ENCODE assay signal across 18 cellular contexts in the genomic region with DNA sequence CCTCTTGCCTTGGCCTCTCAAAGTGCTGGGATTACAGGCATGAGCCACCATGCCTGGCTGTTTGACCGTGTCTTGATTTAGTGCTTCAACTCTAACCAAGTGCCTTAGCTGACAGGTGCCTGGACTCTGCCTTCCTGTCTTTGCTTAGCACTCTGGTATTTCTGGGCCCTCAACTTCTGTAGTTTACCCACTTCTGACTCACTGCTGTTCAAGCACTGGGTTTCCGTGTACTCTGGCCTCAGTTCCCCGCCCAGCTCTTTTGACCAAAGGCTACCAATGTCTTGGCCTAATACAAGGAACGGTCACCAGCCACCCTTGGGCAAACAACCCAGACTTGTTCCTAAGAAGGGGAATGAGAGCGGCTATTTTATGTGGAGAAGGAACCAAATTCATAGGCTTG. TPM values are rescaled to one million over a fixed set of nuclear protein-coding genes. Genes with fewer than 3 reads are reported as not detected.
DNase-seq lines count a peak whose midpoint lies in the region; ATAC-seq, FAIRE-seq and TF ChIP-seq lines count a peak whose summit lies in the region.
"Had no signal": no experiment of that assay in that cellular context is flagged by ENCODE, and none has a peak within 500 bp of the region (broad histone marks: within the 10 kb centered on the region; RNA-seq: fewer than 3 reads in every experiment).

No MANE protein-coding gene starts in this region.

- POLR2A ChIA-PET in IMR-90 (lab: Charles Lee; ENCODE audit: unreplicated experiment) (no interaction called here), H1 (lab: Charles Lee; ENCODE audit: partially characterized antibody) (interaction anchor here (1.1 kb wide), 1 partner anchor 74 kb away, joined by 3 read pairs; no protein-coding TSS in a partner anchor)

- H2BK120ac ChIP-seq in IMR-90 (ENCODE audit: low read depth, low read length) (no peak overlapping the region; the same call in 1 of the 2 replicates), H1 (replicated peaks; ENCODE audit: low read depth, low read length) (no peak overlapping the region)

- H2BK20ac ChIP-seq in IMR-90 (ENCODE audit: low read depth, low read length) (no peak overlapping the region; the same call in 1 of the 2 replicates), H1 (ENCODE audit: low read length) (no peak overlapping the region)

- no peak overlapping the region for H2AFZ ChIP-seq in IMR-90 (replicated peaks; ENCODE audit: low read length, poor library complexity)
- H2AFZ ChIP-seq in H1 (ENCODE audit: low read length) = no peak overlapping the region
- H2AFZ ChIP-seq: GM23248 had no signal

- DNase-seq in ACHN = peak; percentile 33
- no peak for DNase-seq in IMR-90
- no peak for DNase-seq in H1 (ENCODE audit: low read depth in 1 of 2, low spot score in 2 of 2)
- peak; percentile 60 to 75 (median 69) for DNase-seq in mucosa of descending colon
- no peak for DNase-seq in effector memory CD4-positive, alpha-beta T cell
- no peak for DNase-seq in activated CD8-positive, alpha-beta memory T cell treated with anti-CD3 and anti-CD28 coated beads, Interleukin-2, amount 10 ng/mL, durations not matched to agents 7 days and 5 days
- DNase-seq in putamen (ENCODE audit: low spot score) = no peak
- DNase-seq in NCI-H2107 treated with DMSO at 0.1 percent for 48 hours (lab: John Stamatoyannopoulos, UW; ENCODE audit: unreplicated experiment) = no peak
- DNase-seq: activated CD4-positive, alpha-beta T cell treated with anti-CD3 and anti-CD28 coated beads, Interleukin-2, amount 50 U/mL, for 48 hours; activated T-cell treated with anti-CD3 and anti-CD28 coated beads, Interleukin-2, amount 50 U/mL, for 24 hours; CD4-positive, alpha-beta memory T cell; GM23248; naive thymus-derived CD4-positive, alpha-beta T cell; NCI-H1694; psoas muscle had no signal

- H3K27me3 ChIP-seq in IMR-90 (ENCODE audit: control insufficient read depth, insufficient read depth, low read length) = no peaks in the 10 kb centered on the region
- H3K27me3 ChIP-seq in H1 (replicated peaks in 1 of 4; ENCODE audit: control insufficient read depth in 3 of 4, extremely low read depth in 1 of 4, insufficient read depth in 3 of 4, low read length in 3 of 4) = no peaks in the 10 kb centered on the region
- no peaks in the 10 kb centered on the region for H3K27me3 ChIP-seq in effector memory CD4-positive, alpha-beta T cell (replicated peaks; ENCODE audit: control insufficient read depth, insufficient read depth, low read length, poor library complexity, severe bottlenecking)

- no peak for TF ChIP-seq EP300 in H1 (IDR thresholded peaks at IDR 0.05; ENCODE audit: borderline replicate concordance in 1 of 2, low read depth in 2 of 2, low read length in 2 of 2)

- no peaks in the 10 kb centered on the region for H4K20me1 ChIP-seq in IMR-90 (ENCODE audit: insufficient read depth, low read length)
- H4K20me1 ChIP-seq in H1 (replicated peaks in 1 of 2; ENCODE audit: control insufficient read depth in 1 of 2, insufficient read depth in 2 of 2, low read length in 2 of 2) = no peaks in the 10 kb centered on the region

- intact Hi-C loops in IMR-90 (cut with micrococcal nuclease) (no loop called here), mucosa of descending colon (cut with DNase I, micrococcal nuclease) (no loop called here)

- CTCF ChIA-PET in IMR-90 (lab: Yijun Ruan, JAX) = no interaction called here
- CTCF ChIA-PET in H1 (lab: Charles Lee; ENCODE audit: partially characterized antibody) = interaction anchor here (0.6 to 0.7 kb wide), 2 partner anchors 32 to 237 kb away, joined by 3 to 4 read pairs; no protein-coding TSS in a partner anchor
- CTCF ChIA-PET in activated CD8-positive, alpha-beta memory T cell treated with anti-CD3 and anti-CD28 coated beads, Interleukin-2, amount 10 ng/mL, durations not matched to agents 7 days and 5 days (lab: Charles Lee) = no interaction called here

- TF ChIP-seq RAD21 in IMR-90 (IDR thresholded peaks at IDR 0.05; ENCODE audit: low read length) (no peak), H1 (IDR thresholded peaks at IDR 0.05 in 1 of 2, conservative IDR thresholded peaks at IDR 0.05 in 1 of 2; ENCODE audit: low read depth in 2 of 2, low read length in 2 of 2) (no peak)

- H3K14ac ChIP-seq in IMR-90 (replicated peaks; ENCODE audit: low read depth, low read length) = peak overlapping the region; percentile 14; the same call in 1 of the 2 replicates
- no peak overlapping the region for H3K14ac ChIP-seq in H1 (ENCODE audit: insufficient read length)

- no peak overlapping the region for H2AK9ac ChIP-seq in IMR-90 (replicated peaks; ENCODE audit: low read depth, low read length, poor library complexity)

- H3K36me3 Mint-ChIP-seq in activated CD8-positive, alpha-beta memory T cell treated with anti-CD3 and anti-CD28 coated beads, Interleukin-2, amount 10 ng/mL, durations not matched to agents 7 days and 5 days = no peaks in the 10 kb centered on the region
- H3K36me3 Mint-ChIP-seq: activated naive CD4-positive, alpha-beta T cell treated with anti-CD3 and anti-CD28 coated beads, Interleukin-2, amount 50 U/mL, for 72 hours; brain; CD4-positive, alpha-beta memory T cell had no signal

- H3K23me2 ChIP-seq in H1 (ENCODE audit: low read depth, low read length) = no peaks in the 10 kb centered on the region

- no peak overlapping the region for H3K9ac ChIP-seq in IMR-90 (ENCODE audit: low read depth, low read length)
- no peak overlapping the region for H3K9ac ChIP-seq in H1 (replicated peaks in 1 of 4; ENCODE audit: extremely low read depth in 1 of 4, low read depth in 3 of 4, low read length in 3 of 4)
- H3K9ac ChIP-seq: GM23248 had no signal

- H3K4me3 ChIP-seq in IMR-90 (ENCODE audit: insufficient read depth, low read depth, low read length) (no peak overlapping the region), H1 (ENCODE audit: extremely low read depth in 1 of 4, insufficient read depth in 2 of 4, low read depth in 3 of 4, low read length in 4 of 4) (no peak overlapping the region), mucosa of descending colon (no peak overlapping the region)
- no peak overlapping the region for H3K4me3 ChIP-seq in effector memory CD4-positive, alpha-beta T cell (ENCODE audit: insufficient read depth, low read depth, low read length, poor library complexity, severe bottlenecking)
- H3K4me3 ChIP-seq: GM23248, psoas muscle had no signal

- no peak overlapping the region for H3K4me3 Mint-ChIP-seq in activated CD8-positive, alpha-beta memory T cell treated with anti-CD3 and anti-CD28 coated beads, Interleukin-2, amount 10 ng/mL, durations not matched to agents 7 days and 5 days
- H3K4me3 Mint-ChIP-seq: activated T-cell treated with anti-CD3 and anti-CD28 coated beads, Interleukin-2, amount 50 U/mL, for 24 hours; brain; CD4-positive, alpha-beta memory T cell; naive thymus-derived CD4-positive, alpha-beta T cell; stimulated activated naive CD8-positive, alpha-beta T cell treated with anti-CD3 and anti-CD28 coated beads, Interleukin-15, Interleukin-2, amounts not matched to agents 100 ng/mL and 50 ng/mL, for 24 hours had no signal

- H3K4me1 ChIP-seq in IMR-90 (ENCODE audit: control insufficient read depth, insufficient read depth, low read length) = no peaks in the 10 kb centered on the region
- peaks cover 0 to 3% (median 2%) of the 10 kb centered on the region in 4 experiments; a peak in 2 of 7 replicates for H3K4me1 ChIP-seq in H1 (replicated peaks in 1 of 4; ENCODE audit: control insufficient read depth in 3 of 4, insufficient read depth in 4 of 4, low read length in 3 of 4)
- H3K4me1 ChIP-seq in mucosa of descending colon (ENCODE audit: low read depth) = peaks cover 12% of the 10 kb centered on the region
- no peaks in the 10 kb centered on the region for H3K4me1 ChIP-seq in effector memory CD4-positive, alpha-beta T cell (ENCODE audit: control insufficient read depth, insufficient read depth, low read length, poor library complexity, severe bottlenecking)
- H3K4me1 ChIP-seq: psoas muscle had no signal

- H3K4me2 ChIP-seq in IMR-90 (ENCODE audit: low read depth, low read length) = no peak overlapping the region
- no peak overlapping the region for H3K4me2 ChIP-seq in H1 (ENCODE audit: insufficient read depth in 1 of 2, low read depth in 2 of 2, low read length in 2 of 2)

- TF ChIP-seq POLR2A in IMR-90 (IDR thresholded peaks at IDR 0.05; ENCODE audit: low read depth, low read length) = no peak
- no peak for TF ChIP-seq POLR2A in H1 (IDR thresholded peaks at IDR 0.05; ENCODE audit: control extremely low read depth in 1 of 2, low read depth in 2 of 2, low read length in 2 of 2)

- 83% methylated on average over 3 of the region's 5 CpGs; no CpG with 5 or more reads in 1 of the 2 experiments for WGBS in IMR-90 (ENCODE audit: extremely low coverage in 2 of 2, insufficient read length in 1 of 2), 2 experiments
- WGBS in H1 (ENCODE audit: extremely low coverage in 1 of 2, insufficient coverage in 1 of 2, insufficient read length in 1 of 2, insufficient replicate concordance in 2 of 2, low coverage in 1 of 2, low lambda C conversion rate in 2 of 2, missing lambda C conversion rate in 1 of 2), 2 experiments = 77% methylated on average over 5 of the region's 5 CpGs; no CpG with 5 or more reads in 1 of the 2 experiments

- no peak overlapping the region for H3K27ac Mint-ChIP-seq in activated CD8-positive, alpha-beta memory T cell treated with anti-CD3 and anti-CD28 coated beads, Interleukin-2, amount 10 ng/mL, durations not matched to agents 7 days and 5 days
- H3K27ac Mint-ChIP-seq: activated naive CD4-positive, alpha-beta T cell treated with anti-CD3 and anti-CD28 coated beads, Interleukin-2, amount 50 U/mL, for 72 hours; activated T-cell treated with anti-CD3 and anti-CD28 coated beads, Interleukin-2, amount 50 U/mL, for 24 hours; CD4-positive, alpha-beta memory T cell; naive thymus-derived CD4-positive, alpha-beta T cell; stimulated activated naive CD8-positive, alpha-beta T cell treated with anti-CD3 and anti-CD28 coated beads, Interleukin-15, Interleukin-2, amounts not matched to agents 100 ng/mL and 50 ng/mL, for 24 hours had no signal

- H4K91ac ChIP-seq in IMR-90 (ENCODE audit: insufficient read depth, low read depth, low read length) = no peak overlapping the region; the same call in 1 of the 2 replicates
- H4K91ac ChIP-seq in H1 (replicated peaks; ENCODE audit: insufficient read length, low read length) = no peak overlapping the region

- in situ Hi-C loops in ACHN (cut with HindIII; ENCODE audit: low pct_ligation_motif_present, low pct_unique_long_range_greater_than_20kb, low sequenced_read_pairs) (no loop called here), IMR-90 (cut with MboI; ENCODE audit: low sequenced_read_pairs) (no loop called here)

- no TSS peak for BruUV-seq in IMR-90 (replicated peaks; lab: Mats Ljungman, UMichigan)

- H3K9me3 Mint-ChIP-seq in activated CD8-positive, alpha-beta memory T cell treated with anti-CD3 and anti-CD28 coated beads, Interleukin-2, amount 10 ng/mL, durations not matched to agents 7 days and 5 days (ENCODE audit: low read depth) = no peaks in the 10 kb centered on the region
- H3K9me3 Mint-ChIP-seq: activated naive CD4-positive, alpha-beta T cell treated with anti-CD3 and anti-CD28 coated beads, Interleukin-2, amount 50 U/mL, for 72 hours; activated T-cell treated with anti-CD3 and anti-CD28 coated beads, Interleukin-2, amount 50 U/mL, for 24 hours; CD4-positive, alpha-beta memory T cell; naive thymus-derived CD4-positive, alpha-beta T cell; stimulated activated naive CD8-positive, alpha-beta T cell treated with anti-CD3 and anti-CD28 coated beads, Interleukin-15, Interleukin-2, amounts not matched to agents 100 ng/mL and 50 ng/mL, for 24 hours had no signal

- H3K23ac ChIP-seq in IMR-90 (ENCODE audit: low read depth, low read length) (no peak overlapping the region), H1 (ENCODE audit: insufficient read length) (no peak overlapping the region)

- dilution Hi-C loops in IMR-90 (cut with HindIII; ENCODE audit: low sequenced_read_pairs, unreplicated experiment) = no loop called here

- H3K27ac ChIP-seq in IMR-90 (ENCODE audit: insufficient read depth, low read length) (no peak overlapping the region), H1 (ENCODE audit: low read depth, low read length) (no peak overlapping the region)
- H3K27ac ChIP-seq in effector memory CD4-positive, alpha-beta T cell (ENCODE audit: insufficient read depth, low read length, poor library complexity, severe bottlenecking) = no peak overlapping the region
- H3K27ac ChIP-seq: GM23248, psoas muscle had no signal

- peak overlapping the region; percentile 38; the same call in 1 of the 3 replicates for H2BK15ac ChIP-seq in IMR-90 (ENCODE audit: low read depth, low read length)
- H2BK15ac ChIP-seq in H1 (ENCODE audit: low read length) = no peak overlapping the region

- no peaks in the 10 kb centered on the region for H3K79me2 ChIP-seq in H1 (ENCODE audit: control insufficient read depth in 1 of 2, insufficient read depth in 2 of 2, low read length in 2 of 2)

- H3K79me1 ChIP-seq in IMR-90 (ENCODE audit: low read depth in 1 of 2, low read length in 2 of 2) = no peaks in the 10 kb centered on the region
- H3K79me1 ChIP-seq in H1 (ENCODE audit: low read depth, low read length) = no peaks in the 10 kb centered on the region

- H4K8ac ChIP-seq in IMR-90 (ENCODE audit: low read depth in 2 of 2, low read length in 2 of 2) = no peak overlapping the region
- no peak overlapping the region for H4K8ac ChIP-seq in H1 (ENCODE audit: extremely low read depth, insufficient read depth, low read length)

- no peak overlapping the region for H2BK5ac ChIP-seq in IMR-90 (ENCODE audit: low read depth, low read length, poor library complexity, severe bottlenecking)
- no peak overlapping the region for H2BK5ac ChIP-seq in H1 (ENCODE audit: low read depth, low read length)

- peak overlapping the region; percentile 43; the same call in 1 of the 2 replicates for H2BK12ac ChIP-seq in H1 (ENCODE audit: low read depth, low read length)

- H3K9me1 ChIP-seq in IMR-90 (ENCODE audit: insufficient read depth, low read length) = no peaks in the 10 kb centered on the region

- H3K18ac ChIP-seq in IMR-90 (ENCODE audit: low read depth, low read length) (no peak overlapping the region), H1 (ENCODE audit: extremely low read depth, low read length) (no peak overlapping the region)

- peak overlapping the region; percentile 29 for H2AK5ac ChIP-seq in IMR-90 (ENCODE audit: low read depth, low read length)
- no peak overlapping the region for H2AK5ac ChIP-seq in H1 (ENCODE audit: low read depth, low read length)

- H3K9me3 ChIP-seq in IMR-90 (ENCODE audit: control insufficient read depth, insufficient read depth, low read length) (no peaks in the 10 kb centered on the region), H1 (ENCODE audit: insufficient read depth in 2 of 2, low read depth in 1 of 2, low read length in 1 of 2) (no peaks in the 10 kb centered on the region; a peak in 1 of 4 replicates), mucosa of descending colon (no peaks in the 10 kb centered on the region)
- no peaks in the 10 kb centered on the region for H3K9me3 ChIP-seq in effector memory CD4-positive, alpha-beta T cell (ENCODE audit: control insufficient read depth, low read length)
- H3K9me3 ChIP-seq: psoas muscle had no signal

- H3K27me3 Mint-ChIP-seq in activated CD8-positive, alpha-beta memory T cell treated with anti-CD3 and anti-CD28 coated beads, Interleukin-2, amount 10 ng/mL, durations not matched to agents 7 days and 5 days = peaks cover 12% of the 10 kb centered on the region
- H3K27me3 Mint-ChIP-seq: activated T-cell treated with anti-CD3 and anti-CD28 coated beads, Interleukin-2, amount 50 U/mL, for 24 hours; stimulated activated naive CD8-positive, alpha-beta T cell treated with anti-CD3 and anti-CD28 coated beads, Interleukin-15, Interleukin-2, amounts not matched to agents 100 ng/mL and 50 ng/mL, for 24 hours had no signal

- peaks cover 6% of the 10 kb centered on the region for H3K4me1 Mint-ChIP-seq in activated CD8-positive, alpha-beta memory T cell treated with anti-CD3 and anti-CD28 coated beads, Interleukin-2, amount 10 ng/mL, durations not matched to agents 7 days and 5 days
- H3K4me1 Mint-ChIP-seq: CD4-positive, alpha-beta memory T cell had no signal

- H3K36me3 ChIP-seq in IMR-90 (ENCODE audit: control insufficient read depth, insufficient read depth, low read length) = no peaks in the 10 kb centered on the region
- no peaks in the 10 kb centered on the region for H3K36me3 ChIP-seq in H1 (ENCODE audit: control insufficient read depth in 2 of 4, insufficient read depth in 4 of 4, low read length in 3 of 4)
- H3K36me3 ChIP-seq in mucosa of descending colon (ENCODE audit: low read depth) = no peaks in the 10 kb centered on the region
- H3K36me3 ChIP-seq in effector memory CD4-positive, alpha-beta T cell (ENCODE audit: control insufficient read depth, insufficient read depth, low read length) = no peaks in the 10 kb centered on the region

- no peak for FAIRE-seq in H1 (lab: Jason Lieb, UNC)

- peak overlapping the region; percentile 3; the same call in 1 of the 2 replicates for H3K4ac ChIP-seq in IMR-90 (ENCODE audit: low read depth, low read length)
- no peak overlapping the region for H3K4ac ChIP-seq in H1 (replicated peaks; ENCODE audit: insufficient read length, low read depth, low read length)

- no peak overlapping the region for H3K56ac ChIP-seq in IMR-90 (ENCODE audit: extremely low read depth, insufficient read depth, low read length)
- H3K56ac ChIP-seq in H1 (replicated peaks; ENCODE audit: insufficient read length, low read depth, low read length) = no peak overlapping the region

- H4K5ac ChIP-seq in IMR-90 (ENCODE audit: low read depth, low read length) (no peak overlapping the region), H1 (ENCODE audit: insufficient read length, low read depth, low read length) (no peak overlapping the region)

- no peak for ATAC-seq in IMR-90 (ENCODE audit: low read depth)
- ATAC-seq in mucosa of descending colon = peak; percentile 94
- ATAC-seq in activated CD8-positive, alpha-beta memory T cell treated with anti-CD3 and anti-CD28 coated beads, Interleukin-2, amount 10 ng/mL, durations not matched to agents 7 days and 5 days = no peak
- ATAC-seq: activated naive CD4-positive, alpha-beta T cell treated with anti-CD3 and anti-CD28 coated beads, Interleukin-2, amount 50 U/mL, for 72 hours; naive thymus-derived CD4-positive, alpha-beta T cell; psoas muscle had no signal

- TF ChIP-seq CTCF in IMR-90 (conservative IDR thresholded peaks at IDR 0.05; ENCODE audit: low read depth, low read length) (no peak), H1 (IDR thresholded peaks at IDR 0.05; ENCODE audit: control extremely low read depth in 1 of 3, insufficient read depth in 1 of 3, low read depth in 1 of 3, low read length in 3 of 3) (no peak), mucosa of descending colon (IDR thresholded peaks at IDR 0.05) (no peak)

RNA-seq across cellular contexts. Expression of a gene that starts 35.7 kb away (rescaled TPM):
- 4.7 and 5.7 TPM in 2 replicates for total RNA-seq in IMR-90 (2012; rRNA removed)
- polyA plus RNA-seq in IMR-90 (2012; rRNA removed) = 4.4 and 4.7 TPM in 2 replicates
- polyA plus RNA-seq in IMR-90 (2012; cell fraction: cytosol; rRNA removed) = 2.2 and 5.2 TPM in 2 replicates
- polyA plus RNA-seq in IMR-90 (2012; cell fraction: nucleus; rRNA removed; ENCODE audit: low replicate concordance) = 3.2 and 7.3 TPM in 2 replicates
- total RNA-seq in H1 (2021; fragmentation: NEBNext Ultra II Directional; extraction: Animal tissue kit (Norgen Biotek cat#: 25700)) = 26.4 and 28.0 TPM in 2 replicates
- 8.3 and 9.2 TPM in 2 replicates for polyA plus RNA-seq in H1 (2011; rRNA removed)
- polyA plus RNA-seq in H1 (2011; cell fraction: cytosol; rRNA removed) = 9.1 TPM
- polyA plus RNA-seq in H1 (2011; cell fraction: nucleus; rRNA removed) = 17.4 TPM
- 15.3 to 18.2 TPM (median 16.6 TPM) in 4 replicates for polyA plus RNA-seq in H1 (2012, experiment 1 of 2)
- polyA plus RNA-seq in H1 (2012, experiment 2 of 2) = 11.8 TPM
- polyA plus RNA-seq in H1 (2013, experiment 1 of 2) = 11.0 TPM
- polyA plus RNA-seq in H1 (2013, experiment 2 of 2) = 9.9 TPM
- polyA minus RNA-seq in H1 (2011; rRNA and poly(A)+ RNA removed) = 13.6 and 21.1 TPM in 2 replicates
- 15.0 TPM for polyA minus RNA-seq in H1 (2011; cell fraction: cytosol; rRNA and poly(A)+ RNA removed)
- 27.9 TPM for polyA minus RNA-seq in H1 (2011; cell fraction: nucleus; rRNA and poly(A)+ RNA removed)
- total RNA-seq in mucosa of descending colon = 10 to 100 TPM in 2 of 3 donors, 1 to 10 TPM in 1; 8.1 to 13.0 (median 11.6) TPM
- total RNA-seq in activated CD8-positive, alpha-beta memory T cell treated with anti-CD3 and anti-CD28 coated beads, Interleukin-2, amount 10 ng/mL, durations not matched to agents 7 days and 5 days = 1 to 10 TPM; 2.1 to 8.6 TPM
- polyA plus RNA-seq: CD4-positive, alpha-beta memory T cell; naive thymus-derived CD4-positive, alpha-beta T cell had no signal

Comparison
In these comparisons a context has a peak if more than half of its experiments do, and no peak if none do; other contexts are left out.
1. DNase-seq: peak in ACHN (single experiment) and mucosa of descending colon (3 of 3); none in IMR-90 (single experiment), H1 (0 of 2), effector memory CD4-positive, alpha-beta T cell (0 of 3), activated CD8-positive, alpha-beta memory T cell treated with anti-CD3 and anti-CD28 coated beads, Interleukin-2, amount 10 ng/mL, durations not matched to agents 7 days and 5 days (single experiment), putamen (single experiment) and NCI-H2107 treated with DMSO at 0.1 percent for 48 hours (single experiment).